ENCODE assay signal across 9 cellular contexts in the genomic region with DNA sequence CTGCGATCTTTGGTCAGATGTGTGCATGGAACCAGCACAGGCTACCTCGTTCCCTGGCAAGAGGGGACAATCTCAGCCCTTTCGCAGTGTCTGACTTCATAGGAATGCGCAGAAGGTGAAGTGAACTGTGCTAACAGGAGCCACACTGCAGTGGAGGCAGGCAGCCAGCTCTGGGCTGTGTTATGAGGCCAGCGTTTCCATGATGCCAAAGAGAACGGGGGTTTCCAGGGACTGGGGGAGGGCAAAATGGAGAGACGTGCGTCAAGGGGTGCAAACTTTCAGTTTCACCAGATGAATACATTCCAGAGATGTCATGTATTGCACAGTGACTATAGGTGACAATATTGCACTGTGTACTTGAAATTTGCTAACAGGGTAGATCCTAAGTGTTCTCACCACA. TPM values are rescaled to one million over a fixed set of nuclear protein-coding genes. Genes with fewer than 3 reads are reported as not detected.
DNase-seq lines count a peak whose midpoint lies in the region; ATAC-seq lines count a peak whose summit lies in the region.
"Had no signal": no experiment of that assay in that cellular context is flagged by ENCODE, and none has a peak within 500 bp of the region (broad histone marks: within the 10 kb centered on the region; RNA-seq: fewer than 3 reads in every experiment).

No MANE protein-coding gene starts in this region.

- no peaks in the 10 kb centered on the region for H3K27me3 Mint-ChIP-seq in activated T-helper 17 cell treated with anti-CD3 and anti-CD28 coated beads, Interleukin-2, amount 50 U/mL, for 72 hours

- DNase-seq in stimulated activated CD8-positive, alpha-beta memory T cell treated with anti-CD3 and anti-CD28 coated beads, Interleukin-2, amount 100 ng/mL, for 48 hours (ENCODE audit: low read depth in 2 of 2), result peak; percentile 30 to 38
- DNase-seq in DMS 273 (lab: John Stamatoyannopoulos, UW; ENCODE audit: unreplicated experiment) (no peak), EL (no peak), NCI-H2081 (lab: John Stamatoyannopoulos, UW) (no peak)
- DNase-seq: dorsolateral prefrontal cortex, NCI-H187 treated with DMSO at 0.1 percent for 48 hours had no signal

- ATAC-seq in GM18907 (IDR thresholded peaks at IDR 0.05; ENCODE audit: unreplicated experiment), result peak; percentile 67
- peak; percentile 53 for ATAC-seq in HG03196 (IDR thresholded peaks at IDR 0.05; ENCODE audit: unreplicated experiment)
- peak; percentile 97 for ATAC-seq in activated T-helper 17 cell treated with anti-CD3 and anti-CD28 coated beads, Interleukin-2, amount 50 U/mL, for 72 hours (replicated peaks)

- H3K4me1 Mint-ChIP-seq in activated T-helper 17 cell treated with anti-CD3 and anti-CD28 coated beads, Interleukin-2, amount 50 U/mL, for 72 hours, result no peaks in the 10 kb centered on the region

- H3K9me3 Mint-ChIP-seq in activated T-helper 17 cell treated with anti-CD3 and anti-CD28 coated beads, Interleukin-2, amount 50 U/mL, for 72 hours, result no peaks in the 10 kb centered on the region

- H3K36me3 Mint-ChIP-seq in activated T-helper 17 cell treated with anti-CD3 and anti-CD28 coated beads, Interleukin-2, amount 50 U/mL, for 72 hours (ENCODE audit: low read depth), result no peaks in the 10 kb centered on the region

- H3K4me3 Mint-ChIP-seq in activated T-helper 17 cell treated with anti-CD3 and anti-CD28 coated beads, Interleukin-2, amount 50 U/mL, for 72 hours, result peak overlapping the region; percentile 56

- peak overlapping the region; percentile 73 for H3K27ac Mint-ChIP-seq in activated T-helper 17 cell treated with anti-CD3 and anti-CD28 coated beads, Interleukin-2, amount 50 U/mL, for 72 hours

RNA-seq across cellular contexts. Expression of a gene that starts 30.4 kb away (rescaled TPM):
- total RNA-seq in activated T-helper 17 cell treated with anti-CD3 and anti-CD28 coated beads, Interleukin-2, amount 50 U/mL, for 72 hours, result not detected

Comparison
In these comparisons a context has a peak if more than half of its experiments do, and no peak if none do; other contexts are left out.
1. DNase-seq: peak in stimulated activated CD8-positive, alpha-beta memory T cell treated with anti-CD3 and anti-CD28 coated beads, Interleukin-2, amount 100 ng/mL, for 48 hours (2 of 2); none in DMS 273 (single experiment), EL (single experiment) and NCI-H2081 (0 of 2).
2. Peak in every context shown above with its lines, with median percentiles within 50 percentile points of each other: ATAC-seq.